In the genomic region with DNA sequence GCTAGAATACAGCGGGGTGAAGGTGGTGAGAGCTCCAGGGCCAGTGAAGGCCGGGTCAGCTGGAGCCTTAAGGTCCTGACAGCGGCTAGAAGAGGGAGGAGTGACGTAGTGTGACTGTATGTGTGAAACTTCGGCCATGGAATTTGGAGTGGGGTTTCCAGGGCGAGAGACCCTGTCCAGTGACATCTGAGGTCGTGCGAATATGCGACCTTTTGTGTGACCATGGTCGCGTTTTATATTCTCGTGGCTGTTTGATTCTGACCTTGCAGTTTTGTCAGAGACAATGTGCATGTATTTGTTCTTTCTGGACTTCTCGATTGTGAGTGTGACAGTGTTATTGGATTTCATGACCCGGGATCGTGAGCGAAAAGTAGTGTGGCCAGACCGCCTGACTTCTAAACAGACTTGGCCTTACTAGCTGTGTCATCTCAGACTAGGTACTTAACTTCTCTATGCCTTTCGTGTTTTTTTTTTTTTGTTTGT, we compare ENCODE assay signal across 8 cellular contexts. TPM values are rescaled to one million over a fixed set of nuclear protein-coding genes. Genes with fewer than 3 reads are reported as not detected.
DNase-seq lines count a peak whose midpoint lies in the region; ATAC-seq and TF ChIP-seq lines count a peak whose summit lies in the region.

No MANE protein-coding gene starts in this region.

- intact Hi-C loops in body of pancreas (cut with DNase I) (loop anchor here (10.0 kb wide), 1 partner anchor 143 kb away; no protein-coding TSS in a partner anchor), transverse colon (cut with DNase I; ENCODE audit: low total_unique reads) (no loop called here)

- no peak for TF ChIP-seq EP300 in transverse colon (IDR thresholded peaks at IDR 0.05; ENCODE audit: low read depth)

- no peak for ATAC-seq in body of pancreas
- no peak for ATAC-seq in memory B cell (ENCODE audit: low read depth)

- peaks cover 15% of the 10 kb centered on the region for H3K9me3 Mint-ChIP-seq in activated naive CD4-positive, alpha-beta T cell treated with anti-CD3 and anti-CD28 coated beads, Interleukin-2, amount 50 U/mL, for 24 hours
- H3K9me3 Mint-ChIP-seq in memory B cell = peaks cover 7% of the 10 kb centered on the region

- TF ChIP-seq CTCF in body of pancreas (IDR thresholded peaks at IDR 0.05) (no peak), transverse colon (IDR thresholded peaks at IDR 0.05) (no peak)

- no peaks in the 10 kb centered on the region for H3K9me3 ChIP-seq in body of pancreas
- H3K9me3 ChIP-seq in transverse colon = peaks cover 0 to under 1% of the 10 kb centered on the region in 2 donors

- TF ChIP-seq POLR2A in body of pancreas (IDR thresholded peaks at IDR 0.05) (no peak), transverse colon (IDR thresholded peaks at IDR 0.05) (no peak)

- H3K27me3 ChIP-seq in body of pancreas (no peaks in the 10 kb centered on the region), transverse colon (no peaks in the 10 kb centered on the region)

- WGBS in body of pancreas, 2 donors = 15 to 23% methylated on average over 18 of the region's 18 CpGs
- WGBS in transverse colon (ENCODE audit: low coverage in 1 of 2), 2 donors = 54 to 60% methylated on average over 7 to 18 of the region's 18 CpGs

- H3K4me1 ChIP-seq in body of pancreas (peaks cover 24% of the 10 kb centered on the region), transverse colon (peaks cover 10 to 29% (median 19%) of the 10 kb centered on the region in 4 donors)

- H3K36me3 Mint-ChIP-seq in activated naive CD4-positive, alpha-beta T cell treated with anti-CD3 and anti-CD28 coated beads, Interleukin-2, amount 50 U/mL, for 24 hours = peaks cover 29% of the 10 kb centered on the region
- peaks cover 14% of the 10 kb centered on the region for H3K36me3 Mint-ChIP-seq in memory B cell

- peaks cover 38% of the 10 kb centered on the region for H3K4me1 Mint-ChIP-seq in activated naive CD4-positive, alpha-beta T cell treated with anti-CD3 and anti-CD28 coated beads, Interleukin-2, amount 50 U/mL, for 24 hours
- peaks cover 23% of the 10 kb centered on the region for H3K4me1 Mint-ChIP-seq in memory B cell

- H3K4me3 ChIP-seq in body of pancreas (peak overlapping the region; percentile 29 to 44), transverse colon (peak overlapping the region; percentile 74 to 86 (median 80))

- no peaks in the 10 kb centered on the region for H3K27me3 Mint-ChIP-seq in activated naive CD4-positive, alpha-beta T cell treated with anti-CD3 and anti-CD28 coated beads, Interleukin-2, amount 50 U/mL, for 24 hours
- no peaks in the 10 kb centered on the region for H3K27me3 Mint-ChIP-seq in memory B cell

- H3K27ac ChIP-seq in body of pancreas (peak overlapping the region; percentile 2 to 92 (median 71)), transverse colon (peak overlapping the region; percentile 86 to 95 (median 90))

- no peak for DNase-seq in activated naive CD4-positive, alpha-beta T cell (lab: John Stamatoyannopoulos, UW)
- no peak for DNase-seq in body of pancreas
- DNase-seq in memory B cell (ENCODE audit: low spot score in 2 of 2) = no peak
- no peak for DNase-seq in transverse colon
- DNase-seq in cortex of kidney (lab: John Stamatoyannopoulos, UW) = no peak
- DNase-seq in stimulated activated CD4-positive, alpha-beta T cell treated with anti-CD3 and anti-CD28 coated beads, Interleukin-4, amount 100 ng/mL, for 24 hours = no peak
- DNase-seq in LoVo (ENCODE audit: low spot score) = no peak

- H3K4me3 Mint-ChIP-seq in activated naive CD4-positive, alpha-beta T cell treated with anti-CD3 and anti-CD28 coated beads, Interleukin-2, amount 50 U/mL, for 24 hours = peak overlapping the region; percentile 95
- H3K4me3 Mint-ChIP-seq in memory B cell = peak overlapping the region; percentile 96

- peak overlapping the region; percentile 93 for H3K27ac Mint-ChIP-seq in activated naive CD4-positive, alpha-beta T cell treated with anti-CD3 and anti-CD28 coated beads, Interleukin-2, amount 50 U/mL, for 24 hours
- H3K27ac Mint-ChIP-seq in memory B cell = peak overlapping the region; percentile 95

- H3K36me3 ChIP-seq in body of pancreas (replicated peaks in 1 of 2; ENCODE audit: insufficient read depth in 1 of 2, low read depth in 2 of 2) (no peaks in the 10 kb centered on the region), transverse colon (peaks cover 0 to 23% (median 0%) of the 10 kb centered on the region in 4 donors)

- in situ Hi-C loops in transverse colon (cut with MboI; ENCODE audit: low pct_ligation_motif_present in 1 of 4, low pct_unique_long_range_greater_than_20kb in 1 of 4, low sequenced_read_pairs in 3 of 4) = no loop called here

RNA-seq across cellular contexts. Expression of a gene that starts 0.4 kb away (rescaled TPM):
- 1 to 10 TPM; 1.3 to 2.3 TPM for total RNA-seq in body of pancreas
- total RNA-seq in transverse colon = 1 to 10 TPM in 3 of 4 donors, not detected in 1; 2.2 to 5.9 (median 5.4) TPM

RNA-seq across cellular contexts. Expression of a gene that starts 1.5 kb away (rescaled TPM):
- total RNA-seq in body of pancreas = 1 to 10 TPM in 1 of 2 donors, under 1 TPM in 1; 0.99 to 2.9 TPM
- 1 to 10 TPM in 3 of 4 donors, under 1 TPM in 1; 0.37 to 4.6 (median 2.7) TPM for total RNA-seq in transverse colon

RNA-seq across cellular contexts. Expression of a gene that starts 39.1 kb away (rescaled TPM):
- total RNA-seq in body of pancreas (1 to 10 TPM in 1 of 2 donors, under 1 TPM in 1; 0.99 to 5.7 TPM), transverse colon (1 to 10 TPM in 3 of 4 donors, under 1 TPM in 1; 0.75 to 6.8 (median 4.1) TPM)
